ENCODE assay signal across 8 cellular contexts in the genomic region with DNA sequence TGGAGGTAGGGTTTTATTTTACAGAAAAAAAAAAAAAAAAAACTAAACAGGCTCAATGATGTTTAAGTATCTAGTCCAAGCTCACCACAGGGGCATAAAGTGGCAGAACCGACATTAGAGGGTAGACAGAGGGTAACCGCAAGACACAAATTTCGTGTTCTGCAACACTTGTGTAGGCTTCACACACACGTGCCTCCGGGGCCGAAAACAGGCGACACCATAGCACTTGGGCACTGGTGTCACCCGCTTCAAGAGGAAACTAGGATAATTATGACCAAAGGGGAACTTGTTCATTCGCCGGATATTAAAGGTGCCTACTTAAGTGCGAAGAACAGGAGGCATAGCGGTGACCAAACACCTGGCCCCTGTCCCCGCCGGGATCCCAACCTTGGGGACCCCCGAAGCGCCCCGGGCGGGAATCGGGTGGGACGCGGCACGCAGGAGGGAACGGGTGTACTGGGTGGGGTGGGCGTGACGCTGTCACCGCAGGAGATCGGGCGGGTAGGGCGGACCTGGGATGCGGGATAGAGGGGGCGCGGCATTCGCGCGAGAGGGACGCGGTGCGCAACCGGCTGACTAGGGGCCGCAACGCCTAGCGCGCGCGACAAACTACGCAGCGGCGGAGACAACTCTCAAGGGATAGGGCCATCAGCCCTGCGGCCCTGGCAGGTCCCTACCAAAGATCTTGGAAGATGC. TPM values are rescaled to one million over a fixed set of nuclear protein-coding genes. Genes with fewer than 3 reads are reported as not detected.
DNase-seq lines count a peak whose midpoint lies in the region; ATAC-seq and TF ChIP-seq lines count a peak whose summit lies in the region.

No MANE protein-coding gene starts in this region.

- H3K4me1 ChIP-seq in HCT116 (ENCODE audit: control insufficient read depth in 1 of 2, insufficient read depth in 2 of 2, low read length in 2 of 2) (peaks cover 8 to 24% of the 10 kb centered on the region in 2 experiments), duodenal mucosa (ENCODE audit: control insufficient read depth in 1 of 2, insufficient read depth in 2 of 2, low read length in 2 of 2) (peaks cover 20 to 23% of the 10 kb centered on the region in 2 donors), mucosa of descending colon (ENCODE audit: low read depth) (peaks cover 20% of the 10 kb centered on the region)

- peaks cover 91% of the 10 kb centered on the region for H3K79me2 ChIP-seq in HCT116 (ENCODE audit: insufficient read depth, low read length)

- TF ChIP-seq CTCF in HCT116 (IDR thresholded peaks at IDR 0.05 in 2 of 3, conservative IDR thresholded peaks at IDR 0.05 in 1 of 3; ENCODE audit: borderline replicate concordance in 1 of 3, insufficient read depth in 1 of 3, low read depth in 2 of 3, low read length in 2 of 3) (no peak), LNCaP clone FGC (IDR thresholded peaks at IDR 0.05; ENCODE audit: control insufficient read depth, extremely low read depth, insufficient read depth) (no peak), WI38 (IDR thresholded peaks at IDR 0.05; ENCODE audit: low read depth, low read length) (no peak), mucosa of descending colon (IDR thresholded peaks at IDR 0.05) (no peak)

- intact Hi-C loops in HCT116 (cut with micrococcal nuclease) (loop anchor here (5.0 kb wide), 2 partner anchors 55 to 1405 kb away; partner anchors contain the start of genes DIS3, KLF12 and PIBF1), mucosa of descending colon (cut with DNase I, micrococcal nuclease) (no loop called here)

- CTCF ChIA-PET in HCT116 (lab: Charles Lee) = no interaction called here

- no peaks in the 10 kb centered on the region for H3K9me2 ChIP-seq in HCT116 (ENCODE audit: insufficient read depth)

- DNase-seq in NCI-H1694 treated with DMSO at 0.1 percent for 48 hours (lab: John Stamatoyannopoulos, UW) (peak; percentile 50), NCI-H1694 (lab: John Stamatoyannopoulos, UW) (no peak), HCT116 (ENCODE audit: low read depth, low spot score) (peak; percentile 2), LNCaP clone FGC (ENCODE audit: low read depth) (no peak), mucosa of descending colon (peak; percentile 54 to 83 (median 74))
- DNase-seq in stimulated activated naive CD8-positive, alpha-beta T cell treated with anti-CD3 and anti-CD28 coated beads, Interleukin-15, Interleukin-2, amounts not matched to agents 100 U/mL and 50 U/mL, for 24 hours = peak; percentile 60

- H3K27me3 ChIP-seq in HCT116 (ENCODE audit: insufficient read depth, low read length) (no peaks in the 10 kb centered on the region), duodenal mucosa (ENCODE audit: control insufficient read depth in 1 of 2, insufficient read depth in 2 of 2, low read length in 2 of 2) (no peaks in the 10 kb centered on the region)

- no peak for TF ChIP-seq POLR2A in HCT116 (IDR thresholded peaks at IDR 0.05; ENCODE audit: borderline replicate concordance, extremely low read depth, insufficient read depth, insufficient read length)

- H3K36me3 ChIP-seq in HCT116 (ENCODE audit: control insufficient read depth in 1 of 2, insufficient read depth in 2 of 2, low read length in 2 of 2) = peaks cover 0 to 20% of the 10 kb centered on the region in 2 experiments; a peak in 2 of 4 replicates
- peaks cover 0 to 5% of the 10 kb centered on the region in 2 donors for H3K36me3 ChIP-seq in duodenal mucosa (ENCODE audit: control insufficient read depth in 1 of 2, insufficient read depth in 2 of 2, low read length in 2 of 2)
- no peaks in the 10 kb centered on the region for H3K36me3 ChIP-seq in mucosa of descending colon (ENCODE audit: low read depth)

- POLR2A ChIA-PET in HCT116 (lab: Charles Lee) = no interaction called here

- H3K9me3 ChIP-seq in HCT116 (ENCODE audit: control insufficient read depth in 1 of 2, insufficient read depth in 1 of 2, low read depth in 1 of 2, low read length in 2 of 2) = no peaks in the 10 kb centered on the region
- H3K9me3 ChIP-seq in duodenal mucosa (ENCODE audit: control insufficient read depth in 1 of 2, low read length in 2 of 2) = no peaks in the 10 kb centered on the region
- no peaks in the 10 kb centered on the region for H3K9me3 ChIP-seq in mucosa of descending colon

- no peak overlapping the region for H2AFZ ChIP-seq in HCT116 (ENCODE audit: low read depth, low read length, poor library complexity, severe bottlenecking)

- no peaks in the 10 kb centered on the region for H4K20me1 ChIP-seq in HCT116 (ENCODE audit: insufficient read depth)

- no peak for TF ChIP-seq RAD21 in HCT116 (IDR thresholded peaks at IDR 0.05; ENCODE audit: low read depth)

- RAD21 ChIA-PET in HCT116 (lab: Charles Lee; ENCODE audit: low non-redundant PET in 1 of 2, low total read pairs in 2 of 2, uncharacterized antibody in 2 of 2, unreplicated experiment in 2 of 2) = no interaction called here

- H3K9ac ChIP-seq in HCT116 (ENCODE audit: low read length) = peak overlapping the region; percentile 86
- peak overlapping the region; percentile 70 to 77 for H3K9ac ChIP-seq in duodenal mucosa (ENCODE audit: low read depth in 1 of 2, low read length in 2 of 2)

- H3K27ac ChIP-seq in HCT116 (ENCODE audit: low read depth, low read length) (peak overlapping the region; percentile 82), duodenal mucosa (ENCODE audit: low read depth, low read length) (no peak overlapping the region)

- H3K4me3 ChIP-seq in HCT116 (replicated peaks in 1 of 2; ENCODE audit: low read depth in 1 of 2, low read length in 2 of 2) = peak overlapping the region; percentile 63 to 91
- peak overlapping the region; percentile 76 for H3K4me3 ChIP-seq in LNCaP clone FGC (ENCODE audit: low read depth, low read length)
- peak overlapping the region; percentile 97 for H3K4me3 ChIP-seq in WI38 (ENCODE audit: low read depth, low read length)
- H3K4me3 ChIP-seq in duodenal mucosa (ENCODE audit: low read depth in 1 of 2, low read length in 2 of 2) = peak overlapping the region; percentile 92 to 96
- H3K4me3 ChIP-seq in mucosa of descending colon = peak overlapping the region; percentile 71

- peak overlapping the region; percentile 93 for H3K4me2 ChIP-seq in HCT116 (ENCODE audit: low read length)

- TSS peak; percentile 34 for BruUV-seq in HCT116 (replicated peaks; lab: Mats Ljungman, UMichigan)

- ATAC-seq in HCT116 (peak; percentile 64), mucosa of descending colon (peak; percentile 52)
- peak; percentile 20 for ATAC-seq in stimulated activated naive CD8-positive, alpha-beta T cell treated with anti-CD3 and anti-CD28 coated beads, Interleukin-15, Interleukin-2, amounts not matched to agents 100 U/mL and 50 U/mL, for 24 hours

TF ChIP-seq in HCT116, 20 proteins besides CTCF, POLR2A, EP300 and RAD21:
- TF ChIP-seq EGR1 (IDR thresholded peaks at IDR 0.05; ENCODE audit: low read depth) = no peak

RNA-seq across cellular contexts. Expression of gene MZT1, which starts 0.6 kb away (rescaled TPM):
- total RNA-seq in HCT116 (2021; ENCODE audit: unreplicated experiment) = 19.0 TPM
- 3.7 and 5.3 TPM in 2 replicates for polyA plus RNA-seq in HCT116 (2012)
- total RNA-seq in mucosa of descending colon = 1 to 10 TPM; 3.0 to 7.8 (median 5.7) TPM

RNA-seq across cellular contexts. Expression of gene BORA, which starts 0.9 kb away (rescaled TPM):
- 27.6 TPM for total RNA-seq in HCT116 (2021; ENCODE audit: unreplicated experiment)
- 12.7 and 20.6 TPM in 2 replicates for polyA plus RNA-seq in HCT116 (2012)
- total RNA-seq in mucosa of descending colon = 10 to 100 TPM in 1 of 3 donors, 1 to 10 TPM in 2; 4.3 to 10.7 (median 7.6) TPM

RNA-seq across cellular contexts. Expression of gene DIS3, which starts 54.8 kb away (rescaled TPM):
- total RNA-seq in HCT116 (2021; ENCODE audit: unreplicated experiment) = 44.2 TPM
- 14.4 and 19.5 TPM in 2 replicates for polyA plus RNA-seq in HCT116 (2012)
- total RNA-seq in mucosa of descending colon = 10 to 100 TPM; 18.5 to 22.2 (median 20.8) TPM

RNA-seq across cellular contexts. Expression of gene PIBF1, which starts 55.1 kb away (rescaled TPM):
- 21.1 TPM for total RNA-seq in HCT116 (2021; ENCODE audit: unreplicated experiment)
- 6.3 and 6.6 TPM in 2 replicates for polyA plus RNA-seq in HCT116 (2012)
- 10 to 100 TPM; 18.5 to 24.6 (median 20.4) TPM for total RNA-seq in mucosa of descending colon

Comparison
In these comparisons a context has a peak if more than half of its experiments do, and no peak if none do; other contexts are left out.
1. DNase-seq: peak in NCI-H1694 treated with DMSO at 0.1 percent for 48 hours (single experiment), HCT116 (single experiment), mucosa of descending colon (3 of 3) and stimulated activated naive CD8-positive, alpha-beta T cell treated with anti-CD3 and anti-CD28 coated beads, Interleukin-15, Interleukin-2, amounts not matched to agents 100 U/mL and 50 U/mL, for 24 hours (single experiment); none in NCI-H1694 (single experiment) and LNCaP clone FGC (single experiment).
2. Peak in every context shown above with its lines, with median percentiles within 50 percentile points of each other: ATAC-seq and H3K4me3 ChIP-seq.